43 cellular contexts compared by ENCODE assay signal in the genomic region with DNA sequence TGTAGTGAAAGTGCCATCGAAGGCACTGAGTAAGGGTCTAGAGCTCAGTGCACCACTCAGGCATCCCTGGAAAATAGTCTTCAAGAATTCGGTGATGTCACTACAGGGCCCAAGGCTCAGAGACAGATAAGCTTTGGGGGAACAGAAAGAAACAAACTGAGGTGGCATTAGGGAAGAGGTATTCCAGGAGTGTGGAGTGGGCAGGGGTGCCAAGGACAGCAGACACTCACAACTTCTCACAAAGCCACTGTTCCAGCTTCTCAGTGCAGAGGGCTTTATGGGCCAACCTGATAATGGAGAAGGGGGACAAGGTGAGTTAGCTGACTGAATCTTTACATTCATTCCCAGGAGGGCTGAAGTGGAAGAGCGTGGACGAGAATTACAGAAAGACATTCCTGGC. TPM values are rescaled to one million over a fixed set of nuclear protein-coding genes. Genes with fewer than 3 reads are reported as not detected.
"Had no signal": no experiment of that assay in that cellular context is flagged by ENCODE, and none has a peak within 500 bp of the region (broad histone marks: within the 10 kb centered on the region; RNA-seq: fewer than 3 reads in every experiment).

No MANE protein-coding gene starts in this region.

- H3K4me3 ChIP-seq: adrenal gland, ascending aorta, body of pancreas, breast epithelium, cardiac muscle cell had no signal

- H3K36me3 Mint-ChIP-seq: activated naive CD4-positive, alpha-beta T cell treated with anti-CD3 and anti-CD28 coated beads, Interleukin-2, amount 10 ng/mL, durations not matched to agents 7 days and 5 days; activated naive CD4-positive, alpha-beta T cell treated with anti-CD3 and anti-CD28 coated beads, Interleukin-2, amount 50 U/mL, for 24 hours; activated naive CD4-positive, alpha-beta T cell treated with anti-CD3 and anti-CD28 coated beads, Interleukin-2, amount 50 U/mL, for 72 hours; activated naive CD8-positive, alpha-beta T cell; activated naive CD8-positive, alpha-beta T cell treated with anti-CD3 and anti-CD28 coated beads for 36 hours; activated naive CD8-positive, alpha-beta T cell treated with anti-CD3 and anti-CD28 coated beads, Interleukin-2, amount 10 ng/mL, durations not matched to agents 7 days and 5 days; brain had no signal

- H3K4me1 ChIP-seq: adrenal gland, ascending aorta, body of pancreas, breast epithelium had no signal

- H3K4me1 Mint-ChIP-seq: activated naive CD4-positive, alpha-beta T cell treated with anti-CD3 and anti-CD28 coated beads, Interleukin-2, amount 10 ng/mL, durations not matched to agents 7 days and 5 days; activated naive CD4-positive, alpha-beta T cell treated with anti-CD3 and anti-CD28 coated beads, Interleukin-2, amount 50 U/mL, for 24 hours; activated naive CD8-positive, alpha-beta T cell treated with anti-CD3 and anti-CD28 coated beads, Interleukin-2, amount 50 U/mL, for 24 hours; brain; central memory CD8-positive, alpha-beta T cell had no signal

- H3K27ac ChIP-seq: adrenal gland, ascending aorta, body of pancreas, brain microvascular endothelial cell, breast epithelium, cardiac muscle cell had no signal

- H3K27ac Mint-ChIP-seq: activated naive CD4-positive, alpha-beta T cell treated with anti-CD3 and anti-CD28 coated beads, Interleukin-2, amount 10 ng/mL, durations not matched to agents 7 days and 5 days; activated naive CD4-positive, alpha-beta T cell treated with anti-CD3 and anti-CD28 coated beads, Interleukin-2, amount 50 U/mL, for 24 hours; activated naive CD4-positive, alpha-beta T cell treated with anti-CD3 and anti-CD28 coated beads, Interleukin-2, amount 50 U/mL, for 72 hours; activated naive CD8-positive, alpha-beta T cell; activated naive CD8-positive, alpha-beta T cell treated with anti-CD3 and anti-CD28 coated beads for 36 hours; activated naive CD8-positive, alpha-beta T cell treated with anti-CD3 and anti-CD28 coated beads, Interleukin-2, amount 10 ng/mL, durations not matched to agents 7 days and 5 days; activated naive CD8-positive, alpha-beta T cell treated with anti-CD3 and anti-CD28 coated beads, Interleukin-2, amount 50 U/mL, for 24 hours; activated T-cell treated with anti-CD3 and anti-CD28 coated beads, Interleukin-2, amount 50 U/mL, for 24 hours; activated T-cell treated with anti-CD3 and anti-CD28 coated beads, Interleukin-2, amount 50 U/mL, for 72 hours; activated T-helper 1 cell treated with anti-CD3 and anti-CD28 coated beads, Interleukin-12 subunit alpha, Interleukin-12 subunit beta, Interleukin-2, Interleukin-4 antibody, amounts not matched to agents 30 ng/mL and 10 ng/mL and 1 ng/mL, durations not matched to agents 14 hours and 24 hours and 36 hours; activated T-helper 17 cell treated with anti-CD3 and anti-CD28 coated beads, Interleukin-2, amount 50 U/mL, for 72 hours; activated T-helper 2 cell treated with anti-CD3 and anti-CD28 coated beads, Interferon-gamma antibody, Interleukin-2, Interleukin-4, amounts not matched to agents 10 μg/mL and 5 μg/mL and 100 μg/mL, durations not matched to agents 14 hours and 24 hours and 36 hours; brain had no signal

- H3K27me3 ChIP-seq: adrenal gland, ascending aorta, body of pancreas, brain microvascular endothelial cell, breast epithelium, cardiac muscle cell had no signal

- H3K9me3 Mint-ChIP-seq: activated naive CD4-positive, alpha-beta T cell treated with anti-CD3 and anti-CD28 coated beads, Interleukin-2, amount 10 ng/mL, durations not matched to agents 7 days and 5 days; activated naive CD4-positive, alpha-beta T cell treated with anti-CD3 and anti-CD28 coated beads, Interleukin-2, amount 50 U/mL, for 24 hours; activated naive CD4-positive, alpha-beta T cell treated with anti-CD3 and anti-CD28 coated beads, Interleukin-2, amount 50 U/mL, for 72 hours; activated naive CD8-positive, alpha-beta T cell treated with anti-CD3 and anti-CD28 coated beads for 36 hours; activated naive CD8-positive, alpha-beta T cell treated with anti-CD3 and anti-CD28 coated beads, Interleukin-2, amount 10 ng/mL, durations not matched to agents 7 days and 5 days; activated naive CD8-positive, alpha-beta T cell treated with anti-CD3 and anti-CD28 coated beads, Interleukin-2, amount 50 U/mL, for 24 hours; activated T-cell treated with anti-CD3 and anti-CD28 coated beads, Interleukin-2, amount 50 U/mL, for 24 hours; activated T-cell treated with anti-CD3 and anti-CD28 coated beads, Interleukin-2, amount 50 U/mL, for 4 hours; activated T-cell treated with anti-CD3 and anti-CD28 coated beads, Interleukin-2, amount 50 U/mL, for 72 hours; activated T-helper 1 cell treated with anti-CD3 and anti-CD28 coated beads, Interleukin-12 subunit alpha, Interleukin-12 subunit beta, Interleukin-2, Interleukin-4 antibody, amounts not matched to agents 30 ng/mL and 10 ng/mL and 1 ng/mL, durations not matched to agents 14 hours and 24 hours and 36 hours; activated T-helper 17 cell treated with anti-CD3 and anti-CD28 coated beads, Interleukin-2, amount 50 U/mL, for 72 hours; activated T-helper 2 cell treated with anti-CD3 and anti-CD28 coated beads, Interferon-gamma antibody, Interleukin-2, Interleukin-4, amounts not matched to agents 10 μg/mL and 5 μg/mL and 100 μg/mL, durations not matched to agents 14 hours and 24 hours and 36 hours; brain; central memory CD8-positive, alpha-beta T cell had no signal

- H3K4me3 Mint-ChIP-seq: activated naive CD4-positive, alpha-beta T cell treated with anti-CD3 and anti-CD28 coated beads, Interleukin-2, amount 10 ng/mL, durations not matched to agents 7 days and 5 days; activated naive CD4-positive, alpha-beta T cell treated with anti-CD3 and anti-CD28 coated beads, Interleukin-2, amount 50 U/mL, for 24 hours; activated naive CD8-positive, alpha-beta T cell; activated naive CD8-positive, alpha-beta T cell treated with anti-CD3 and anti-CD28 coated beads for 36 hours; activated naive CD8-positive, alpha-beta T cell treated with anti-CD3 and anti-CD28 coated beads, Interleukin-2, amount 10 ng/mL, durations not matched to agents 7 days and 5 days; activated naive CD8-positive, alpha-beta T cell treated with anti-CD3 and anti-CD28 coated beads, Interleukin-2, amount 50 U/mL, for 24 hours; activated T-cell treated with anti-CD3 and anti-CD28 coated beads, Interleukin-2, amount 50 U/mL, for 24 hours; activated T-cell treated with anti-CD3 and anti-CD28 coated beads, Interleukin-2, amount 50 U/mL, for 4 hours; activated T-cell treated with anti-CD3 and anti-CD28 coated beads, Interleukin-2, amount 50 U/mL, for 72 hours; activated T-helper 1 cell treated with anti-CD3 and anti-CD28 coated beads, Interleukin-12 subunit alpha, Interleukin-12 subunit beta, Interleukin-2, Interleukin-4 antibody, amounts not matched to agents 30 ng/mL and 10 ng/mL and 1 ng/mL, durations not matched to agents 14 hours and 24 hours and 36 hours; activated T-helper 17 cell treated with anti-CD3 and anti-CD28 coated beads, Interleukin-2, amount 50 U/mL, for 72 hours; brain; central memory CD8-positive, alpha-beta T cell had no signal

- H3K9me3 ChIP-seq: adrenal gland, ascending aorta, body of pancreas, breast epithelium had no signal

- H3K36me3 ChIP-seq: adrenal gland, ascending aorta, brain microvascular endothelial cell, breast epithelium, cardiac muscle cell had no signal

- DNase-seq: activated effector memory CD4-positive, alpha-beta T cell treated with anti-CD3 and anti-CD28 coated beads, Interleukin-2, amount 50 U/mL, for 16 hours; activated effector memory CD4-positive, alpha-beta T cell treated with Interleukin-2 at 50 U/mL for 16 hours; activated gamma-delta T cell; activated gamma-delta T cell treated with Interleukin-2 at 50 U/mL for 16 hours; activated naive CD4-positive, alpha-beta T cell; activated naive CD4-positive, alpha-beta T cell treated with anti-CD3 and anti-CD28 coated beads, Interleukin-2, amount 10 ng/mL, durations not matched to agents 7 days and 5 days; activated naive CD4-positive, alpha-beta T cell treated with anti-CD3 and anti-CD28 coated beads, Interleukin-2, amount 50 U/mL, for 16 hours; activated naive CD4-positive, alpha-beta T cell treated with Interleukin-2 at 50 U/mL for 16 hours; activated naive CD8-positive, alpha-beta T cell treated with anti-CD3 and anti-CD28 coated beads for 36 hours; activated naive CD8-positive, alpha-beta T cell treated with anti-CD3 and anti-CD28 coated beads, Interleukin-2, amount 10 ng/mL, durations not matched to agents 7 days and 5 days; activated naive CD8-positive, alpha-beta T cell treated with anti-CD3 and anti-CD28 coated beads, Interleukin-2, amount 50 U/mL, for 24 hours; activated T-cell treated with anti-CD3 and anti-CD28 coated beads for 4 hours; activated T-cell treated with anti-CD3 and anti-CD28 coated beads, Interleukin-2, amount 50 U/mL, for 1 hour; activated T-cell treated with anti-CD3 and anti-CD28 coated beads, Interleukin-2, amount 50 U/mL, for 24 hours; activated T-cell treated with anti-CD3 and anti-CD28 coated beads, Interleukin-2, amount 50 U/mL, for 4 hours; activated T-cell treated with anti-CD3 and anti-CD28 coated beads, Interleukin-2, amount 50 U/mL, for 48 hours; activated T-cell treated with anti-CD3 and anti-CD28 coated beads, Interleukin-2, amount 50 U/mL, for 72 hours; adrenal gland; amniotic stem cell; amygdala; anterior cingulate cortex; aorta; body of pancreas; brain microvascular endothelial cell; caudate nucleus; central memory CD4-positive, alpha-beta T cell; cerebellar nuclear complex had no signal

RNA-seq across cellular contexts. Expression of a gene that starts 2.1 kb away (rescaled TPM):
- total RNA-seq: activated naive CD4-positive, alpha-beta T cell treated with anti-CD3 and anti-CD28 coated beads, Interleukin-2, amount 50 U/mL, for 72 hours; activated naive CD8-positive, alpha-beta T cell treated with anti-CD3 and anti-CD28 coated beads for 36 hours; activated naive CD8-positive, alpha-beta T cell treated with anti-CD3 and anti-CD28 coated beads, Interleukin-2, amount 10 ng/mL, durations not matched to agents 7 days and 5 days; activated T-cell treated with anti-CD3 and anti-CD28 coated beads, Interleukin-2, amount 50 U/mL, for 4 hours; activated T-cell treated with anti-CD3 and anti-CD28 coated beads, Interleukin-2, amount 50 U/mL, for 72 hours; activated T-helper 1 cell treated with anti-CD3 and anti-CD28 coated beads, Interleukin-12 subunit alpha, Interleukin-12 subunit beta, Interleukin-2, Interleukin-4 antibody, amounts not matched to agents 30 ng/mL and 10 ng/mL and 1 ng/mL, durations not matched to agents 14 hours and 24 hours and 36 hours; activated T-helper 17 cell treated with anti-CD3 and anti-CD28 coated beads, Interleukin-2, amount 50 U/mL, for 72 hours; activated T-helper 2 cell treated with anti-CD3 and anti-CD28 coated beads, Interferon-gamma antibody, Interleukin-2, Interleukin-4, amounts not matched to agents 10 μg/mL and 5 μg/mL and 100 μg/mL, durations not matched to agents 14 hours and 24 hours and 36 hours; adrenal gland; aorta; ascending aorta; astrocyte; body of pancreas; breast epithelium; bronchial epithelial cell; cardiac muscle cell; cardiac septum; cerebellum; chondrocyte had no signal

RNA-seq across cellular contexts. Expression of a gene that starts 42.3 kb away (rescaled TPM):
- total RNA-seq: activated naive CD4-positive, alpha-beta T cell treated with anti-CD3 and anti-CD28 coated beads, Interleukin-2, amount 50 U/mL, for 72 hours; activated naive CD8-positive, alpha-beta T cell treated with anti-CD3 and anti-CD28 coated beads for 36 hours; activated naive CD8-positive, alpha-beta T cell treated with anti-CD3 and anti-CD28 coated beads, Interleukin-2, amount 10 ng/mL, durations not matched to agents 7 days and 5 days; activated T-cell treated with anti-CD3 and anti-CD28 coated beads, Interleukin-2, amount 50 U/mL, for 4 hours; activated T-cell treated with anti-CD3 and anti-CD28 coated beads, Interleukin-2, amount 50 U/mL, for 72 hours; activated T-helper 1 cell treated with anti-CD3 and anti-CD28 coated beads, Interleukin-12 subunit alpha, Interleukin-12 subunit beta, Interleukin-2, Interleukin-4 antibody, amounts not matched to agents 30 ng/mL and 10 ng/mL and 1 ng/mL, durations not matched to agents 14 hours and 24 hours and 36 hours; activated T-helper 17 cell treated with anti-CD3 and anti-CD28 coated beads, Interleukin-2, amount 50 U/mL, for 72 hours; activated T-helper 2 cell treated with anti-CD3 and anti-CD28 coated beads, Interferon-gamma antibody, Interleukin-2, Interleukin-4, amounts not matched to agents 10 μg/mL and 5 μg/mL and 100 μg/mL, durations not matched to agents 14 hours and 24 hours and 36 hours; adrenal gland; aorta; ascending aorta; astrocyte; body of pancreas; breast epithelium; bronchial epithelial cell; cardiac muscle cell; cardiac septum; cerebellum; chondrocyte had no signal
